ENCODE assay signal across 21 cellular contexts in the genomic region with DNA sequence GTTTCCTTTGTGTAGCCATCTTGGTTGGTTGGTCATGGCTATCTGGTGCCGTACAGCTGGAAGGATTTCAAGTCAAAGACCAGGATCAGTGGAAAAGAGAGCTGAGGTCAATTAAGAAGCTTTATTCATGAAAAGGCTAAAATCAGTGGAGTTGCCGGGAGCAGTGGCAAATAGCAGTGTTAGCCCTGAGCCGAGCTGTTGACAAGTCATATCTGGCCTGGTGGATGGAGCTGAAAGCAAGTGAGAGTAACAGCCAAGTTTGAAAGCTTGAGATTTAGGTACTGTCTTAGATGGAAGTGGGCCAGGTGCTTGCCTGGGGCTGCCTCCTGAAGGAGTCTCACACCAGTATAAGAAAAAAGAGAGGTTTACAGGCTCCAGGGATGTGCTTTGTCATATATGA. TPM values are rescaled to one million over a fixed set of nuclear protein-coding genes. Genes with fewer than 3 reads are reported as not detected.
DNase-seq lines count a peak whose midpoint lies in the region; ATAC-seq, FAIRE-seq and TF ChIP-seq lines count a peak whose summit lies in the region.
"Had no signal": no experiment of that assay in that cellular context is flagged by ENCODE, and none has a peak within 500 bp of the region (broad histone marks: within the 10 kb centered on the region; RNA-seq: fewer than 3 reads in every experiment).

No MANE protein-coding gene starts in this region.

- no peak overlapping the region for H3K4me3 Mint-ChIP-seq in activated naive CD8-positive, alpha-beta T cell treated with anti-CD3 and anti-CD28 coated beads, Interleukin-2, amount 50 U/mL, for 24 hours
- H3K4me3 Mint-ChIP-seq in activated naive CD8-positive, alpha-beta T cell treated with anti-CD3 and anti-CD28 coated beads for 36 hours: no peak overlapping the region

- TF ChIP-seq EP300 in GM12878 (IDR thresholded peaks at IDR 0.05; ENCODE audit: borderline replicate concordance in 1 of 2, control insufficient read depth in 1 of 2, low read depth in 2 of 2, low read length in 2 of 2): no peak

- in situ Hi-C loops in GM12878 (cut with MboI): loop anchor here (25.0 kb wide), 1 partner anchor 1769 kb away; a partner anchor contains a TSS

- H3K4me2 ChIP-seq in OCI-LY3 (ENCODE audit: low read length) (peak overlapping the region; percentile 61), GM12878 (ENCODE audit: control insufficient read depth, insufficient read depth) (peak overlapping the region; percentile 6), skeletal muscle satellite cell (ENCODE audit: low read length) (peak overlapping the region; percentile 46)

- H3K9ac ChIP-seq in OCI-LY3 (ENCODE audit: low read length) (peak overlapping the region; percentile 40), GM12878 (ENCODE audit: control insufficient read depth, insufficient read depth, low read length) (no peak overlapping the region), skeletal muscle satellite cell (ENCODE audit: low read depth, low read length) (peak overlapping the region; percentile 64)

- FAIRE-seq in GM12878 (lab: Jason Lieb, UNC): no peak
- no peak for FAIRE-seq in small intestine (lab: Jason Lieb, UNC)

- peaks cover 87% of the 10 kb centered on the region for H3K36me3 ChIP-seq in OCI-LY3 (replicated peaks; ENCODE audit: low read depth, low read length)
- H3K36me3 ChIP-seq in GM12878 (ENCODE audit: control insufficient read depth in 2 of 2, insufficient read depth in 2 of 2, low read length in 1 of 2): peaks cover 3 to 51% of the 10 kb centered on the region in 2 experiments
- H3K36me3 ChIP-seq in skeletal muscle satellite cell (ENCODE audit: insufficient read depth, low read length): no peaks in the 10 kb centered on the region
- peaks cover 0 to 17% of the 10 kb centered on the region in 2 donors for H3K36me3 ChIP-seq in left lung
- no peaks in the 10 kb centered on the region for H3K36me3 ChIP-seq in tibial artery
- H3K36me3 ChIP-seq in small intestine (ENCODE audit: control insufficient read depth in 2 of 2, insufficient read depth in 2 of 2, low read length in 2 of 2): no peaks in the 10 kb centered on the region
- H3K36me3 ChIP-seq: adrenal gland had no signal

- TF ChIP-seq RAD21 in GM12878 (IDR thresholded peaks at IDR 0.05; ENCODE audit: insufficient read depth, low read depth, low read length): no peak

- peaks cover 73% of the 10 kb centered on the region for H3K4me1 Mint-ChIP-seq in activated naive CD8-positive, alpha-beta T cell treated with anti-CD3 and anti-CD28 coated beads, Interleukin-2, amount 50 U/mL, for 24 hours
- peaks cover 40% of the 10 kb centered on the region for H3K4me1 Mint-ChIP-seq in activated naive CD8-positive, alpha-beta T cell treated with anti-CD3 and anti-CD28 coated beads for 36 hours

- POLR2A ChIA-PET in GM12878 (lab: Charles Lee): interaction anchor here (1.6 to 19.7 kb wide), 2 partner anchors 10 to 11 kb away, joined by 9 to 262 read pairs; no protein-coding TSS in a partner anchor

- H4K20me1 ChIP-seq in OCI-LY3 (ENCODE audit: insufficient read depth, low read length): peaks cover 61% of the 10 kb centered on the region
- H4K20me1 ChIP-seq in GM12878 (ENCODE audit: control insufficient read depth, insufficient read depth): no peaks in the 10 kb centered on the region

- intact Hi-C loops in GM12878 (cut with micrococcal nuclease; ENCODE audit: unreplicated experiment): no loop called here
- intact Hi-C loops in left lung (cut with DNase I): no loop called here
- intact Hi-C loops in tibial artery (cut with DNase I; ENCODE audit: low total_unique reads): no loop called here

- H2AFZ ChIP-seq in OCI-LY3 (ENCODE audit: low read depth, low read length): no peak overlapping the region
- H2AFZ ChIP-seq in GM12878 (ENCODE audit: control insufficient read depth, low read depth, low read length): no peak overlapping the region

- DNase-seq in activated naive CD8-positive, alpha-beta T cell treated with anti-CD3 and anti-CD28 coated beads, Interleukin-2, amount 50 U/mL, for 24 hours: no peak
- no peak for DNase-seq in activated naive CD8-positive, alpha-beta T cell treated with anti-CD3 and anti-CD28 coated beads for 36 hours
- DNase-seq in GM12878 (ENCODE audit: low read depth, low spot score): no peak
- DNase-seq in left lung: no peak
- DNase-seq in tibial artery: no peak
- DNase-seq in small intestine: no peak
- DNase-seq: activated CD4-positive, alpha-beta T cell treated with anti-CD3 and anti-CD28 coated beads for 1 hour; adrenal gland; Calu3; KG1; NCI-H1048; NCI-H2081; NCI-H510A treated with DMSO at 0.1 percent for 48 hours; SHP77 treated with DMSO at 0.1 percent for 48 hours; stimulated activated CD4-positive, alpha-beta T cell treated with anti-CD3 and anti-CD28 coated beads, Interleukin-2, amount 100 ng/mL, for 24 hours; T1000 had no signal

- no peaks in the 10 kb centered on the region for H3K27me3 Mint-ChIP-seq in activated naive CD8-positive, alpha-beta T cell treated with anti-CD3 and anti-CD28 coated beads, Interleukin-2, amount 50 U/mL, for 24 hours
- no peaks in the 10 kb centered on the region for H3K27me3 Mint-ChIP-seq in activated naive CD8-positive, alpha-beta T cell treated with anti-CD3 and anti-CD28 coated beads for 36 hours

- H3K27me3 ChIP-seq in OCI-LY3 (ENCODE audit: low read depth, low read length): no peaks in the 10 kb centered on the region
- no peaks in the 10 kb centered on the region for H3K27me3 ChIP-seq in GM12878 (replicated peaks in 1 of 2; ENCODE audit: control insufficient read depth in 2 of 2, insufficient read depth in 2 of 2, low read length in 1 of 2)
- H3K27me3 ChIP-seq in skeletal muscle satellite cell (ENCODE audit: control insufficient read depth, insufficient read depth, low read length): no peaks in the 10 kb centered on the region
- H3K27me3 ChIP-seq in left lung: no peaks in the 10 kb centered on the region
- peaks cover 0 to 3% of the 10 kb centered on the region in 2 donors for H3K27me3 ChIP-seq in tibial artery
- no peaks in the 10 kb centered on the region for H3K27me3 ChIP-seq in small intestine (ENCODE audit: control insufficient read depth in 2 of 2, insufficient read depth in 2 of 2, low read length in 2 of 2)
- H3K27me3 ChIP-seq: adrenal gland had no signal

- TF ChIP-seq POLR2A in GM12878 (IDR thresholded peaks at IDR 0.05; ENCODE audit: low read depth, low read length): no peak

- no peak for ATAC-seq in activated naive CD8-positive, alpha-beta T cell treated with anti-CD3 and anti-CD28 coated beads, Interleukin-2, amount 50 U/mL, for 24 hours
- ATAC-seq in GM12878: peak; percentile 51
- ATAC-seq in left lung: no peak
- ATAC-seq: esophagus mucosa, left lobe of liver had no signal

- BruUV-seq in GM12878 (replicated peaks; lab: Mats Ljungman, UMichigan): no TSS peak

- no peak for TF ChIP-seq CTCF in OCI-LY3 (IDR thresholded peaks at IDR 0.05; ENCODE audit: low read depth, low read length)
- TF ChIP-seq CTCF in GM12878 (IDR thresholded peaks at IDR 0.05 in 2 of 3, conservative IDR thresholded peaks at IDR 0.05 in 1 of 3; ENCODE audit: control insufficient read depth in 2 of 3, extremely low read depth in 1 of 3, insufficient read depth in 1 of 3, low read depth in 3 of 3, low read length in 3 of 3): no peak
- no peak for TF ChIP-seq CTCF in left lung (IDR thresholded peaks at IDR 0.05)
- no peak for TF ChIP-seq CTCF in tibial artery (IDR thresholded peaks at IDR 0.05)

- H3K79me2 ChIP-seq in OCI-LY3 (ENCODE audit: low read length) (peaks cover 100% of the 10 kb centered on the region), GM12878 (ENCODE audit: control insufficient read depth, insufficient read depth, low read length) (peaks cover 92% of the 10 kb centered on the region)

- no peaks in the 10 kb centered on the region for H3K9me3 ChIP-seq in OCI-LY3 (ENCODE audit: insufficient read depth, low read length)
- no peaks in the 10 kb centered on the region; the same call in 1 of the 3 replicates for H3K9me3 ChIP-seq in GM12878 (replicated peaks; ENCODE audit: control insufficient read depth, insufficient read depth, low read length)
- H3K9me3 ChIP-seq in skeletal muscle satellite cell (replicated peaks; ENCODE audit: low read length): no peaks in the 10 kb centered on the region
- no peaks in the 10 kb centered on the region for H3K9me3 ChIP-seq in left lung
- no peaks in the 10 kb centered on the region for H3K9me3 ChIP-seq in tibial artery
- H3K9me3 ChIP-seq in small intestine (ENCODE audit: control insufficient read depth, low read depth): no peaks in the 10 kb centered on the region
- H3K9me3 ChIP-seq: adrenal gland had no signal

- no peaks in the 10 kb centered on the region for H3K9me3 Mint-ChIP-seq in activated naive CD8-positive, alpha-beta T cell treated with anti-CD3 and anti-CD28 coated beads, Interleukin-2, amount 50 U/mL, for 24 hours
- no peaks in the 10 kb centered on the region for H3K9me3 Mint-ChIP-seq in activated naive CD8-positive, alpha-beta T cell treated with anti-CD3 and anti-CD28 coated beads for 36 hours

- 52% methylated on average over 3 of the region's 3 CpGs for WGBS in GM12878 (ENCODE audit: insufficient coverage, insufficient replicate concordance, low lambda C conversion rate, missing lambda C conversion rate)
- WGBS in small intestine, 3 donors: 87 to 93% (median 88%) methylated on average over 3 of the region's 3 CpGs

- SMC1A ChIA-PET in GM12878 (lab: Charles Lee; ENCODE audit: uncharacterized antibody, unreplicated experiment): interaction anchor here (0.9 to 19.5 kb wide), 7 partner anchors 7 to 224 kb away, joined by 3 to 487 read pairs (median 57); partner anchors contain the start of genes BATF, ERG28 and TTLL5

- H3K4me1 ChIP-seq in OCI-LY3 (ENCODE audit: low read length) (peaks cover 95% of the 10 kb centered on the region), GM12878 (ENCODE audit: control insufficient read depth, insufficient read depth, low read length) (peaks cover 19% of the 10 kb centered on the region), skeletal muscle satellite cell (ENCODE audit: control insufficient read depth, insufficient read depth, low read length) (peaks cover 45% of the 10 kb centered on the region), left lung (peaks cover 0 to 31% of the 10 kb centered on the region in 2 donors), tibial artery (no peaks in the 10 kb centered on the region), small intestine (ENCODE audit: control insufficient read depth in 2 of 2, insufficient read depth in 1 of 2, low read depth in 1 of 2, low read length in 1 of 2) (peaks cover 0 to 2% of the 10 kb centered on the region in 2 donors)

- RAD21 ChIA-PET in GM12878 (lab: Charles Lee; ENCODE audit: unreplicated experiment): interaction anchor here (15.4 to 21.5 kb wide), 3 partner anchors 7 to 39 kb away, joined by 419 to 645 read pairs (median 419); partner anchors contain the start of gene BATF

- H3K4me3 ChIP-seq in OCI-LY3 (ENCODE audit: low read length) (peak overlapping the region; percentile 54), GM12878 (peak overlapping the region; percentile 5; the same call in 1 of the 2 replicates), skeletal muscle satellite cell (ENCODE audit: low read length) (no peak overlapping the region), left lung (no peak overlapping the region), tibial artery (no peak overlapping the region), small intestine (ENCODE audit: low read depth in 1 of 2, low read length in 2 of 2) (no peak overlapping the region)
- H3K4me3 ChIP-seq: adrenal gland had no signal

- peaks cover 76% of the 10 kb centered on the region for H3K36me3 Mint-ChIP-seq in activated naive CD8-positive, alpha-beta T cell treated with anti-CD3 and anti-CD28 coated beads, Interleukin-2, amount 50 U/mL, for 24 hours (ENCODE audit: low read depth)
- peaks cover 64% of the 10 kb centered on the region for H3K36me3 Mint-ChIP-seq in activated naive CD8-positive, alpha-beta T cell treated with anti-CD3 and anti-CD28 coated beads for 36 hours

- H3K27ac ChIP-seq in OCI-LY3 (ENCODE audit: low read length) (peak overlapping the region; percentile 99), GM12878 (ENCODE audit: control insufficient read depth, insufficient read depth) (no peak overlapping the region; the same call in 1 of the 2 replicates), left lung (no peak overlapping the region), tibial artery (no peak overlapping the region), small intestine (ENCODE audit: low read depth in 1 of 2, low read length in 1 of 2) (no peak overlapping the region)
- H3K27ac ChIP-seq: adrenal gland, HL-60 had no signal

- CTCF ChIA-PET in GM12878 (lab: Yijun Ruan, JAX): interaction anchor here (0.7 to 21.2 kb wide), 8 partner anchors 9 to 46 kb away, joined by 3 to 520 read pairs (median 10); partner anchors contain the start of gene BATF

- H3K27ac Mint-ChIP-seq in activated naive CD8-positive, alpha-beta T cell treated with anti-CD3 and anti-CD28 coated beads, Interleukin-2, amount 50 U/mL, for 24 hours: peak overlapping the region; percentile 12
- no peak overlapping the region for H3K27ac Mint-ChIP-seq in activated naive CD8-positive, alpha-beta T cell treated with anti-CD3 and anti-CD28 coated beads for 36 hours

RNA-seq across cellular contexts. Expression of gene BATF, which starts 9.0 kb away (rescaled TPM):
- 10 to 100 TPM; 46.2 to 47.9 TPM for total RNA-seq in activated naive CD8-positive, alpha-beta T cell treated with anti-CD3 and anti-CD28 coated beads for 36 hours
- 55.3 and 58.4 TPM in 2 replicates for total RNA-seq in GM12878 (2013; cell fraction: nucleolus; rRNA removed)
- 153 and 158 TPM in 2 replicates for total RNA-seq in GM12878 (2014; rRNA removed)
- total RNA-seq in GM12878 (2014; rRNA removed; fragmentation: Illumina TruSeq; extraction: Trizol): 94.0 and 99.6 TPM in 2 replicates
- 99.8 and 107 TPM in 2 replicates for total RNA-seq in GM12878 (2021)
- polyA plus RNA-seq in GM12878 (2011; ENCODE audit: low read depth): 105 TPM
- polyA plus RNA-seq in GM12878 (2011; rRNA removed): 53.9 and 98.3 TPM in 2 replicates
- 136 and 190 TPM in 2 replicates for polyA plus RNA-seq in GM12878 (2011; cell fraction: cytosol; rRNA removed)
- 87.8 and 92.3 TPM in 2 replicates for polyA plus RNA-seq in GM12878 (2011; cell fraction: nucleus; rRNA removed)
- 86.3 and 91.1 TPM in 2 replicates for polyA plus RNA-seq in GM12878 (2012)
- polyA plus RNA-seq in GM12878 (2014; fragmentation: Illumina TruSeq; extraction: Trizol): 30.7 and 93.4 TPM in 2 replicates
- polyA plus RNA-seq in GM12878 (2014; fragmentation: Nextera tagmentation; extraction: Ambion mirVana): 10 to 100 TPM in 1 of 2 experiments, 1 to 10 TPM in 1; 10.0 to 30.9 TPM
- polyA plus RNA-seq in GM12878 (2014; rRNA removed): 147 and 176 TPM in 2 replicates
- 100 to 1,000 TPM; 133 to 154 TPM for polyA plus RNA-seq in GM12878 (2016; fragmentation: Nextera tagmentation; extraction: Ambion mirVana)
- 18.5 and 50.6 TPM in 2 replicates for polyA minus RNA-seq in GM12878 (2011; rRNA and poly(A)+ RNA removed)
- polyA minus RNA-seq in GM12878 (2011; cell fraction: cytosol; rRNA and poly(A)+ RNA removed): 21.5 and 22.8 TPM in 2 replicates
- 22.0 and 37.2 TPM in 2 replicates for polyA minus RNA-seq in GM12878 (2011; cell fraction: nucleus; rRNA and poly(A)+ RNA removed)
- total RNA-seq in skeletal muscle satellite cell (2012; rRNA removed): not detected in 2 replicates
- total RNA-seq in left lung: 10 to 100 TPM in 1 of 2 donors, 1 to 10 TPM in 1; 4.3 to 19.6 TPM
- polyA plus RNA-seq in small intestine: 1 to 10 TPM; 4.0 to 5.9 (median 5.4) TPM

RNA-seq across cellular contexts. Expression of gene FLVCR2, which starts 47.2 kb away (rescaled TPM):
- under 1 TPM; 0.64 to 0.78 TPM for total RNA-seq in activated naive CD8-positive, alpha-beta T cell treated with anti-CD3 and anti-CD28 coated beads for 36 hours
- total RNA-seq in GM12878 (2013; cell fraction: nucleolus; rRNA removed): 10.7 and 13.0 TPM in 2 replicates
- total RNA-seq in GM12878 (2014; rRNA removed) (0.98 and 1.8 TPM in 2 replicates), GM12878 (2014; rRNA removed; fragmentation: Illumina TruSeq; extraction: Trizol) (1.2 and 1.8 TPM in 2 replicates), GM12878 (2021) (1.7 and 3.7 TPM in 2 replicates), left lung (10 to 100 TPM; 20.2 to 30.9 TPM)
- 0.88 TPM for polyA plus RNA-seq in GM12878 (2011; ENCODE audit: low read depth)
- polyA plus RNA-seq in GM12878 (2011; rRNA removed) (2.9 and 3.1 TPM in 2 replicates), GM12878 (2014; fragmentation: Illumina TruSeq; extraction: Trizol) (1.8 and 2.2 TPM in 2 replicates), GM12878 (2014; fragmentation: Nextera tagmentation; extraction: Ambion mirVana) (under 1 TPM; 0.24 to 0.47 TPM), GM12878 (2014; rRNA removed) (1.0 and 1.4 TPM in 2 replicates), GM12878 (2016; fragmentation: Nextera tagmentation; extraction: Ambion mirVana) (1 to 10 TPM; 1.0 to 1.8 TPM), small intestine (10 to 100 TPM; 12.8 to 29.7 (median 21.3) TPM)
- polyA plus RNA-seq in GM12878 (2011; cell fraction: cytosol; rRNA removed): 1.5 and 1.8 TPM in 2 replicates
- polyA plus RNA-seq in GM12878 (2011; cell fraction: nucleus; rRNA removed): 2.6 and 2.8 TPM in 2 replicates
- 1.1 and 1.8 TPM in 2 replicates for polyA plus RNA-seq in GM12878 (2012)
- polyA minus RNA-seq in GM12878 (2011; rRNA and poly(A)+ RNA removed): 2.6 and 4.5 TPM in 2 replicates
- polyA minus RNA-seq in GM12878 (2011; cell fraction: cytosol; rRNA and poly(A)+ RNA removed): 0.62 and 1.7 TPM in 2 replicates
- polyA minus RNA-seq in GM12878 (2011; cell fraction: nucleus; rRNA and poly(A)+ RNA removed): 2.3 and 3.1 TPM in 2 replicates
- 6.6 and 10.1 TPM in 2 replicates for total RNA-seq in skeletal muscle satellite cell (2012; rRNA removed)

Comparison
In these comparisons a context has a peak if more than half of its experiments do, and no peak if none do; other contexts are left out.
1. H3K4me2 ChIP-seq: peak in every context shown above with its lines; median percentile 61 in OCI-LY3; 46 in skeletal muscle satellite cell; 6 in GM12878.
2. H3K4me3 ChIP-seq: peak in OCI-LY3 (single experiment) and GM12878 (single experiment); none in skeletal muscle satellite cell (single experiment), left lung (0 of 2), tibial artery (0 of 2) and small intestine (0 of 2).